8 cellular contexts compared by ENCODE assay signal in the genomic region with DNA sequence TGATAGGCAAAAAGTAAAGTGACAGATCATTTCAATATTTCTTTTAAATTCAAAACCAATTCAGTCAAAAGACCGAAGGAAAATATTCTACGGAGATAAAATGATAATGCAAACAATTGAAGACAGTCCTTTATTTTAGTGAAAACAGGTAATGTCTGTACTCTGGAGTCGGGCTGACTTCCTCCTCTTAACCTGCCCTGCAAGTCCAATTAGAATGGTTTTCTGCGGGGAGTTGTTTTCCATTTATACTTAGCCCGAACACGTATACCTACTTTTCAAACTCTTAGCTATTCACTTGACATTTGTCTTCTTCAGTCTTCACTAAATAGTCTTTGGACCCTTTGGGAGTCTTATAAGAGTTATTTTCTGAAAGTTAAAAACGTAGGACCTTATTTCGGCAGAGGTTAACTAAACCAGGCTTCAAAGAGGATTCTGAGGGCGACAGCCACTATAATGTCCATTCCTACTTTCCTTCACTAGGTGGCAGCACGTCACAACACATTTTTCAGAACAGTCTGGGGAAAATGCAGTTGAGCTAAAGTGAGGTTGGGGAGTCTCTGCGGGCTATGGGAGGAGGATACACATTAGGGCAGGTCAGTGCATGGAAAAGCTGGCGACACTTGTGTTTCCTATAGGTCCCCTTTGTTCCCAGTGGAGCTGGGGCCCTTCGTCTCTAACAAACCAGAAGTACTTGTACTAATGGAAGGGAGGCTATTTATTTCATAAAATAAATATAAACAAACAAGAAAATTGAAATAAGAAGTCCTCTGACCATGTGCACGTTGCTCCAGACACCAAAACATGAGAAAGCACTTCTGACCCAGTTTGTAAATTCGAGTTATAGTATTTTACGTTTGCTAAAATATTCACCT.
DNase-seq lines count a peak whose midpoint lies in the region; ATAC-seq, FAIRE-seq and TF ChIP-seq lines count a peak whose summit lies in the region.

No MANE protein-coding gene starts in this region.

- H3K9me3 Mint-ChIP-seq in MCF 10A (ENCODE audit: unreplicated experiment), result no peaks in the 10 kb centered on the region

- H3K9ac ChIP-seq in keratinocyte (ENCODE audit: control insufficient read depth, extremely low read depth, insufficient read depth, low read length), result peak overlapping the region; percentile 20

- POLR2A ChIA-PET in MCF 10A (lab: Yijun Ruan, JAX), result interaction anchor here (0.6 to 2.9 kb wide), 10 partner anchors 17 to 623 kb away, joined by 3 to 9 read pairs (median 4); a partner anchor contains a TSS

- peak overlapping the region; percentile 1 for H3K4me3 ChIP-seq in NB4 (ENCODE audit: low read depth, low read length)
- H3K4me3 ChIP-seq in keratinocyte (ENCODE audit: control insufficient read depth in 2 of 3, extremely low read depth in 1 of 3, insufficient read depth in 2 of 3, low read depth in 1 of 3, low read length in 3 of 3), result peak overlapping the region in 2 of 3 experiments; percentile 27 to 41

- H3K4me1 ChIP-seq in keratinocyte (ENCODE audit: control insufficient read depth, extremely low read depth, insufficient read depth, low read length), result peaks cover 35% of the 10 kb centered on the region

- ATAC-seq in GM21619 (IDR thresholded peaks at IDR 0.05; ENCODE audit: unreplicated experiment) (peak; percentile 83), HG03039 (IDR thresholded peaks at IDR 0.05; ENCODE audit: unreplicated experiment) (no peak)

- dilution Hi-C loops in keratinocyte (cut with MboI; ENCODE audit: extremely low pct_ligation_motif_present, low sequenced_read_pairs), result no loop called here

- TF ChIP-seq POLR2A in NB4 (IDR thresholded peaks at IDR 0.05; ENCODE audit: extremely low read depth, insufficient read length), result no peak

- BruUV-seq in MCF 10A (replicated peaks; lab: Mats Ljungman, UMichigan), result no TSS peak

- H3K9me1 ChIP-seq in keratinocyte (ENCODE audit: control insufficient read depth, extremely low read depth, insufficient read depth, low read length), result no peaks in the 10 kb centered on the region

- peak; percentile 67 for DNase-seq in DMS114 treated with DMSO at 0.1 percent for 48 hours (lab: John Stamatoyannopoulos, UW; ENCODE audit: unreplicated experiment)
- peak; percentile 82 for DNase-seq in NB4 (ENCODE audit: low read depth)
- DNase-seq in SK-N-DZ (ENCODE audit: low spot score), result peak; percentile 76
- DNase-seq in MCF 10A (ENCODE audit: unreplicated experiment), result peak; percentile 79
- no peak for DNase-seq in keratinocyte (ENCODE audit: low read depth, low spot score)
- peak in 3 of 4 experiments; percentile 3 to 11 (median 4) for DNase-seq in stimulated activated CD4-positive, alpha-beta T cell treated with anti-CD3 and anti-CD28 coated beads, Interleukin-1b, Interleukin-23, amount 100 ng/mL, for 24 hours (ENCODE audit: low read depth in 4 of 4, low spot score in 1 of 4)

- H3K79me2 ChIP-seq in keratinocyte (ENCODE audit: control insufficient read depth, insufficient read depth, low read length), result no peaks in the 10 kb centered on the region

- H3K9me3 ChIP-seq in keratinocyte (ENCODE audit: control insufficient read depth, low read depth, low read length), result no peaks in the 10 kb centered on the region

- H3K27me3 Mint-ChIP-seq in MCF 10A (ENCODE audit: insufficient read depth, unreplicated experiment), result no peaks in the 10 kb centered on the region

- CTCF ChIA-PET in MCF 10A (lab: Yijun Ruan, JAX), result interaction anchor here (0.5 to 17.6 kb wide), 45 partner anchors 9 to 867 kb away, joined by 3 to 267 read pairs (median 3); no protein-coding TSS in a partner anchor

- H2AFZ ChIP-seq in keratinocyte (ENCODE audit: control insufficient read depth, low read length), result peak overlapping the region; percentile 69

- H3K4me2 ChIP-seq in keratinocyte (ENCODE audit: control insufficient read depth, extremely low read depth, insufficient read depth, low read depth, low read length), result peak overlapping the region; percentile 81

- H3K27me3 ChIP-seq in keratinocyte (ENCODE audit: control insufficient read depth, extremely low read depth, insufficient read depth, low read length), result no peaks in the 10 kb centered on the region

- peak overlapping the region; percentile 83 for H3K27ac ChIP-seq in keratinocyte (ENCODE audit: control insufficient read depth, insufficient read depth, low read length)

- no peaks in the 10 kb centered on the region for H3K36me3 Mint-ChIP-seq in MCF 10A (ENCODE audit: insufficient read depth, unreplicated experiment)

- no peak overlapping the region for H3K4me3 Mint-ChIP-seq in MCF 10A (ENCODE audit: unreplicated experiment)

- peak overlapping the region; percentile 81 for H3K27ac Mint-ChIP-seq in MCF 10A (ENCODE audit: low read depth, unreplicated experiment)

- H3K4me1 Mint-ChIP-seq in MCF 10A (ENCODE audit: insufficient read depth, unreplicated experiment), result peaks cover 36% of the 10 kb centered on the region

- intact Hi-C loops in MCF 10A (cut with micrococcal nuclease), result loop anchor here (1.0 to 10.0 kb wide), 5 partner anchors 87 to 869 kb away; a partner anchor contains a TSS

- H4K20me1 ChIP-seq in keratinocyte (ENCODE audit: control insufficient read depth, extremely low read depth, insufficient read depth, low read length), result no peaks in the 10 kb centered on the region

- no peaks in the 10 kb centered on the region for H3K36me3 ChIP-seq in keratinocyte (ENCODE audit: control insufficient read depth in 2 of 2, extremely low read depth in 1 of 2, insufficient read depth in 2 of 2, low read length in 2 of 2)

- peak; percentile 66 for FAIRE-seq in keratinocyte (lab: Jason Lieb, UNC)

- peak; percentile 71 for TF ChIP-seq CTCF in NB4 (IDR thresholded peaks at IDR 0.05; ENCODE audit: low read depth, low read length)
- TF ChIP-seq CTCF in MCF 10A (IDR thresholded peaks at IDR 0.05; ENCODE audit: unreplicated experiment), result peak; percentile 77
- TF ChIP-seq CTCF in keratinocyte (optimal IDR thresholded peaks at IDR 0.05 in 1 of 3, IDR thresholded peaks at IDR 0.05 in 1 of 3, conservative IDR thresholded peaks at IDR 0.05 in 1 of 3; ENCODE audit: extremely low read depth in 1 of 3, insufficient read depth in 2 of 3, low read length in 3 of 3), result peak; percentile 64 to 87 (median 86)
